ENCODE assay signal across 32 cellular contexts in genomic region chr6:136880748-136881460, GRCh38. TPM values are rescaled to one million over a fixed set of nuclear protein-coding genes. Genes with fewer than 3 reads are reported as not detected.
"Had no signal": no experiment of that assay in that cellular context is flagged by ENCODE, and none has a peak within 500 bp of the region (broad histone marks: within the 10 kb centered on the region; RNA-seq: fewer than 3 reads in every experiment).

No MANE protein-coding gene starts in this region.

- H3K27me3 ChIP-seq: esophagus squamous epithelium, left lung, ovary, spleen, testis, tibial artery had no signal

- H3K4me1 ChIP-seq: esophagus squamous epithelium, left lung, psoas muscle, spleen, testis, tibial artery had no signal

- H3K4me3 ChIP-seq: coronary artery, esophagus squamous epithelium, left lung, ovary, psoas muscle, skin epidermis, spleen, testis, tibial artery had no signal

- H3K27me3 Mint-ChIP-seq: stimulated activated memory B cell treated with anti-CD40 and anti-IgM and Interleukin-4, amounts not matched to agents 10 μg/mL and 1 μg/mL and 100 μg/mL, for 72 hours; type B pancreatic cell had no signal

- H3K27ac ChIP-seq: coronary artery, esophagus squamous epithelium, left lung, ovary, psoas muscle, skin epidermis, spleen, testis, tibial artery had no signal

- H3K9me3 Mint-ChIP-seq: type B pancreatic cell had no signal

- H3K36me3 ChIP-seq: left lung, ovary had no signal

- FAIRE-seq: endometrium had no signal

- H3K27ac Mint-ChIP-seq: immature natural killer cell; naive thymus-derived CD8-positive, alpha-beta T cell; stimulated activated memory B cell treated with anti-CD40 and anti-IgM and Interleukin-4, amounts not matched to agents 10 μg/mL and 1 μg/mL and 100 μg/mL, for 72 hours; type B pancreatic cell had no signal

- H3K4me3 Mint-ChIP-seq: immature natural killer cell; naive thymus-derived CD8-positive, alpha-beta T cell; stimulated activated memory B cell treated with anti-CD40 and anti-IgM and Interleukin-4, amounts not matched to agents 10 μg/mL and 1 μg/mL and 100 μg/mL, for 72 hours; type B pancreatic cell had no signal

- DNase-seq: dermis blood vessel endothelial cell; effector memory CD4-positive, alpha-beta T cell; erythroblast; esophagus squamous epithelium; foreskin melanocyte; hypothalamus; immature natural killer cell; islet precursor cell; left lung; mesenchymal stem cell; midbrain; naive thymus-derived CD8-positive, alpha-beta T cell; occipital lobe; ovary; posterior cingulate gyrus; psoas muscle; right cardiac atrium; spleen; stimulated activated CD4-positive, alpha-beta T cell treated with anti-CD3 and anti-CD28 coated beads, Interleukin-4, amount 100 ng/mL, for 4 hours; stimulated activated naive CD8-positive, alpha-beta T cell treated with anti-CD3 and anti-CD28 coated beads, Interleukin-15, Interleukin-2, amounts not matched to agents 100 U/mL and 50 U/mL, for 24 hours; substantia nigra; testis; tibial artery had no signal

- H3K9me3 ChIP-seq: esophagus squamous epithelium, ovary, testis had no signal

- ATAC-seq: left lung; naive thymus-derived CD8-positive, alpha-beta T cell; psoas muscle; right cardiac atrium; stimulated activated memory B cell treated with anti-CD40 and anti-IgM and Interleukin-4, amounts not matched to agents 10 μg/mL and 1 μg/mL and 100 μg/mL, for 72 hours; stimulated activated naive CD8-positive, alpha-beta T cell treated with anti-CD3 and anti-CD28 coated beads, Interleukin-15, Interleukin-2, amounts not matched to agents 100 U/mL and 50 U/mL, for 24 hours had no signal

RNA-seq across cellular contexts. Expression of gene SLC35D3, which starts 41.2 kb away (rescaled TPM):
- total RNA-seq: dermis blood vessel endothelial cell; esophagus squamous epithelium; lung microvascular endothelial cell; myocyte; naive thymus-derived CD8-positive, alpha-beta T cell; occipital lobe; ovary; psoas muscle; renal cortical epithelial cell; right cardiac atrium; spleen; testis had no signal
- polyA plus RNA-seq: naive thymus-derived CD8-positive, alpha-beta T cell; neural cell; psoas muscle; spleen had no signal
